In the genomic region with DNA sequence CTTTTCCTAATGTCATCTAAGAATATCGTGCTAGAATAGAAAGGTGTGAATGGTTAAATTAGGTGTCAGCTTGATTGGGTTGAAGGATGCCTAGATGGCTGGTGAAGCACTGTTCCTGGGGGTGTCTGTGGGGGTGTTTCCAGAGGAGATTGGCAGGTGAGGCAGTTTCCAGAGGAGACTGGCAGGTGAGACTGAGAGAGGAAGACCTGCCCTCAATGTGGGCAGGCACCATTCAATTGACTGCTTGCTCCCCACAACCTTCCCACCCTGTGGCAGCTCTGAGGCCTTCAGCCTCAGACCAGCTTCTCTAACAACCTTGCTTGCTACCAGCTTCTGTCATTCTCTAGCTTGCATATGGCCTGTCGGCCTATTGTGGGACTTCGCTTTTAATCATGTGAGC, we compare ENCODE assay signal across 31 cellular contexts. TPM values are rescaled to one million over a fixed set of nuclear protein-coding genes. Genes with fewer than 3 reads are reported as not detected.
"Had no signal": no experiment of that assay in that cellular context is flagged by ENCODE, and none has a peak within 500 bp of the region (broad histone marks: within the 10 kb centered on the region; RNA-seq: fewer than 3 reads in every experiment).

No MANE protein-coding gene starts in this region.

- H3K36me3 Mint-ChIP-seq: activated CD4-positive, alpha-beta memory T cell treated with anti-CD3 and anti-CD28 coated beads for 36 hours; activated naive CD4-positive, alpha-beta T cell treated with anti-CD3 and anti-CD28 coated beads, Interleukin-2, amount 50 U/mL, for 24 hours; activated naive CD8-positive, alpha-beta T cell treated with anti-CD3 and anti-CD28 coated beads for 36 hours had no signal

- H3K9me3 ChIP-seq: adrenal gland, body of pancreas, colonic mucosa, gastrocnemius medialis, heart right ventricle had no signal

- DNase-seq: activated CD4-positive, alpha-beta memory T cell treated with anti-CD3 and anti-CD28 coated beads for 36 hours; activated CD4-positive, alpha-beta T cell treated with anti-CD3 and anti-CD28 coated beads for 1 hour; activated CD4-positive, alpha-beta T cell treated with anti-CD3 and anti-CD28 coated beads for 4 hours; activated CD8-positive, alpha-beta memory T cell treated with anti-CD3 and anti-CD28 coated beads, Interleukin-2, amount 50 U/mL, for 48 hours; activated effector memory CD4-positive, alpha-beta T cell treated with anti-CD3 and anti-CD28 coated beads, Interleukin-2, amount 50 U/mL, for 16 hours; activated naive CD4-positive, alpha-beta T cell treated with anti-CD3 and anti-CD28 coated beads for 36 hours; activated naive CD8-positive, alpha-beta T cell treated with anti-CD3 and anti-CD28 coated beads for 36 hours; activated naive CD8-positive, alpha-beta T cell treated with anti-CD3 and anti-CD28 coated beads, Interleukin-2, amount 50 U/mL, for 24 hours; activated T-cell treated with anti-CD3 and anti-CD28 coated beads for 4 hours; activated T-cell treated with anti-CD3 and anti-CD28 coated beads, Interleukin-2, amount 50 U/mL, for 24 hours; adrenal gland; amygdala; aorta; body of pancreas; central memory CD4-positive, alpha-beta T cell; cerebellar nuclear complex; colonic mucosa; effector CD8-positive, alpha-beta T cell; gastrocnemius medialis; glutamatergic neuron; heart right ventricle; T-helper 2 cell had no signal

- H3K27me3 ChIP-seq: adrenal gland, body of pancreas, colonic mucosa, foreskin keratinocyte, gastrocnemius medialis, hepatocyte had no signal

- ATAC-seq: activated naive CD8-positive, alpha-beta T cell treated with anti-CD3 and anti-CD28 coated beads, Interleukin-2, amount 50 U/mL, for 24 hours; body of pancreas; esophagus mucosa; foreskin keratinocyte; gastrocnemius medialis; heart right ventricle had no signal

- H3K4me1 ChIP-seq: adrenal gland, body of pancreas, colonic mucosa, foreskin keratinocyte, gastrocnemius medialis, heart right ventricle had no signal

- H3K36me3 ChIP-seq: adrenal gland, colonic mucosa, gastrocnemius medialis, heart right ventricle had no signal

- H3K27ac Mint-ChIP-seq: activated CD4-positive, alpha-beta memory T cell treated with anti-CD3 and anti-CD28 coated beads for 36 hours; activated naive CD4-positive, alpha-beta T cell treated with anti-CD3 and anti-CD28 coated beads for 36 hours; activated naive CD4-positive, alpha-beta T cell treated with anti-CD3 and anti-CD28 coated beads, Interleukin-2, amount 50 U/mL, for 24 hours; activated naive CD8-positive, alpha-beta T cell treated with anti-CD3 and anti-CD28 coated beads for 36 hours; activated naive CD8-positive, alpha-beta T cell treated with anti-CD3 and anti-CD28 coated beads, Interleukin-2, amount 50 U/mL, for 24 hours; activated T-cell treated with anti-CD3 and anti-CD28 coated beads, Interleukin-2, amount 50 U/mL, for 24 hours; activated T-helper 1 cell treated with anti-CD3 and anti-CD28 coated beads, Interleukin-12 subunit alpha, Interleukin-12 subunit beta, Interleukin-2, Interleukin-4 antibody, amounts not matched to agents 30 ng/mL and 10 ng/mL and 1 ng/mL, durations not matched to agents 14 hours and 24 hours and 36 hours; activated T-helper 2 cell treated with anti-CD3 and anti-CD28 coated beads, Interferon-gamma antibody, Interleukin-2, Interleukin-4, amounts not matched to agents 10 μg/mL and 5 μg/mL and 100 μg/mL, durations not matched to agents 14 hours and 24 hours and 36 hours had no signal

- H3K27me3 Mint-ChIP-seq: activated naive CD4-positive, alpha-beta T cell treated with anti-CD3 and anti-CD28 coated beads, Interleukin-2, amount 50 U/mL, for 24 hours; activated naive CD8-positive, alpha-beta T cell treated with anti-CD3 and anti-CD28 coated beads for 36 hours; activated naive CD8-positive, alpha-beta T cell treated with anti-CD3 and anti-CD28 coated beads, Interleukin-2, amount 50 U/mL, for 24 hours had no signal

- H3K9me3 Mint-ChIP-seq: activated CD4-positive, alpha-beta memory T cell treated with anti-CD3 and anti-CD28 coated beads for 36 hours; activated naive CD4-positive, alpha-beta T cell treated with anti-CD3 and anti-CD28 coated beads for 36 hours; activated naive CD4-positive, alpha-beta T cell treated with anti-CD3 and anti-CD28 coated beads, Interleukin-2, amount 50 U/mL, for 24 hours; activated naive CD8-positive, alpha-beta T cell treated with anti-CD3 and anti-CD28 coated beads for 36 hours; activated naive CD8-positive, alpha-beta T cell treated with anti-CD3 and anti-CD28 coated beads, Interleukin-2, amount 50 U/mL, for 24 hours; activated T-cell treated with anti-CD3 and anti-CD28 coated beads, Interleukin-2, amount 50 U/mL, for 24 hours; activated T-helper 1 cell treated with anti-CD3 and anti-CD28 coated beads, Interleukin-12 subunit alpha, Interleukin-12 subunit beta, Interleukin-2, Interleukin-4 antibody, amounts not matched to agents 30 ng/mL and 10 ng/mL and 1 ng/mL, durations not matched to agents 14 hours and 24 hours and 36 hours; activated T-helper 2 cell treated with anti-CD3 and anti-CD28 coated beads, Interferon-gamma antibody, Interleukin-2, Interleukin-4, amounts not matched to agents 10 μg/mL and 5 μg/mL and 100 μg/mL, durations not matched to agents 14 hours and 24 hours and 36 hours had no signal

- H3K27ac ChIP-seq: adrenal gland, body of pancreas, colonic mucosa, foreskin keratinocyte, gastrocnemius medialis, heart right ventricle, hepatocyte had no signal

- H3K4me1 Mint-ChIP-seq: activated naive CD4-positive, alpha-beta T cell treated with anti-CD3 and anti-CD28 coated beads, Interleukin-2, amount 50 U/mL, for 24 hours; activated naive CD8-positive, alpha-beta T cell treated with anti-CD3 and anti-CD28 coated beads for 36 hours; activated naive CD8-positive, alpha-beta T cell treated with anti-CD3 and anti-CD28 coated beads, Interleukin-2, amount 50 U/mL, for 24 hours had no signal

- H3K4me3 ChIP-seq: adrenal gland, body of pancreas, colonic mucosa, gastrocnemius medialis, heart right ventricle, hepatocyte had no signal

- H3K4me3 Mint-ChIP-seq: activated CD4-positive, alpha-beta memory T cell treated with anti-CD3 and anti-CD28 coated beads for 36 hours; activated naive CD4-positive, alpha-beta T cell treated with anti-CD3 and anti-CD28 coated beads for 36 hours; activated naive CD4-positive, alpha-beta T cell treated with anti-CD3 and anti-CD28 coated beads, Interleukin-2, amount 50 U/mL, for 24 hours; activated naive CD8-positive, alpha-beta T cell treated with anti-CD3 and anti-CD28 coated beads for 36 hours; activated naive CD8-positive, alpha-beta T cell treated with anti-CD3 and anti-CD28 coated beads, Interleukin-2, amount 50 U/mL, for 24 hours; activated T-cell treated with anti-CD3 and anti-CD28 coated beads, Interleukin-2, amount 50 U/mL, for 24 hours; activated T-helper 1 cell treated with anti-CD3 and anti-CD28 coated beads, Interleukin-12 subunit alpha, Interleukin-12 subunit beta, Interleukin-2, Interleukin-4 antibody, amounts not matched to agents 30 ng/mL and 10 ng/mL and 1 ng/mL, durations not matched to agents 14 hours and 24 hours and 36 hours had no signal

RNA-seq across cellular contexts. Expression of gene RNASE9, which starts 9.2 kb away (rescaled TPM):
- total RNA-seq: activated CD4-positive, alpha-beta memory T cell treated with anti-CD3 and anti-CD28 coated beads for 36 hours; activated naive CD4-positive, alpha-beta T cell treated with anti-CD3 and anti-CD28 coated beads for 36 hours; activated naive CD8-positive, alpha-beta T cell treated with anti-CD3 and anti-CD28 coated beads for 36 hours; activated T-helper 1 cell treated with anti-CD3 and anti-CD28 coated beads, Interleukin-12 subunit alpha, Interleukin-12 subunit beta, Interleukin-2, Interleukin-4 antibody, amounts not matched to agents 30 ng/mL and 10 ng/mL and 1 ng/mL, durations not matched to agents 14 hours and 24 hours and 36 hours; activated T-helper 2 cell treated with anti-CD3 and anti-CD28 coated beads, Interferon-gamma antibody, Interleukin-2, Interleukin-4, amounts not matched to agents 10 μg/mL and 5 μg/mL and 100 μg/mL, durations not matched to agents 14 hours and 24 hours and 36 hours; adrenal gland; aorta; body of pancreas; colonic mucosa; dermis microvascular lymphatic vessel endothelial cell; epithelial cell of proximal tubule; esophagus mucosa; foreskin keratinocyte; gastrocnemius medialis; heart right ventricle; hepatocyte; T-helper 1 cell treated with Interleukin-12 subunit alpha and Interleukin-12 subunit beta and Interleukin-4 antibody, amounts not matched to agents 30 ng/mL and 1 ng/mL, for 36 hours had no signal
- polyA plus RNA-seq: adrenal gland, aorta, foreskin keratinocyte, heart right ventricle, hepatocyte had no signal

RNA-seq across cellular contexts. Expression of gene RNASE11, which starts 36.2 kb away (rescaled TPM):
- total RNA-seq: activated CD4-positive, alpha-beta memory T cell treated with anti-CD3 and anti-CD28 coated beads for 36 hours; activated naive CD4-positive, alpha-beta T cell treated with anti-CD3 and anti-CD28 coated beads for 36 hours; activated naive CD8-positive, alpha-beta T cell treated with anti-CD3 and anti-CD28 coated beads for 36 hours; activated T-helper 1 cell treated with anti-CD3 and anti-CD28 coated beads, Interleukin-12 subunit alpha, Interleukin-12 subunit beta, Interleukin-2, Interleukin-4 antibody, amounts not matched to agents 30 ng/mL and 10 ng/mL and 1 ng/mL, durations not matched to agents 14 hours and 24 hours and 36 hours; activated T-helper 2 cell treated with anti-CD3 and anti-CD28 coated beads, Interferon-gamma antibody, Interleukin-2, Interleukin-4, amounts not matched to agents 10 μg/mL and 5 μg/mL and 100 μg/mL, durations not matched to agents 14 hours and 24 hours and 36 hours; adrenal gland; aorta; body of pancreas; colonic mucosa; dermis microvascular lymphatic vessel endothelial cell; epithelial cell of proximal tubule; esophagus mucosa; foreskin keratinocyte; gastrocnemius medialis; heart right ventricle; hepatocyte; T-helper 1 cell treated with Interleukin-12 subunit alpha and Interleukin-12 subunit beta and Interleukin-4 antibody, amounts not matched to agents 30 ng/mL and 1 ng/mL, for 36 hours had no signal
- polyA plus RNA-seq: aorta, foreskin keratinocyte, heart right ventricle, hepatocyte had no signal

RNA-seq across cellular contexts. Expression of gene RNASE12, which starts 39.6 kb away (rescaled TPM):
- total RNA-seq: activated CD4-positive, alpha-beta memory T cell treated with anti-CD3 and anti-CD28 coated beads for 36 hours; activated naive CD4-positive, alpha-beta T cell treated with anti-CD3 and anti-CD28 coated beads for 36 hours; activated naive CD8-positive, alpha-beta T cell treated with anti-CD3 and anti-CD28 coated beads for 36 hours; activated T-helper 1 cell treated with anti-CD3 and anti-CD28 coated beads, Interleukin-12 subunit alpha, Interleukin-12 subunit beta, Interleukin-2, Interleukin-4 antibody, amounts not matched to agents 30 ng/mL and 10 ng/mL and 1 ng/mL, durations not matched to agents 14 hours and 24 hours and 36 hours; activated T-helper 2 cell treated with anti-CD3 and anti-CD28 coated beads, Interferon-gamma antibody, Interleukin-2, Interleukin-4, amounts not matched to agents 10 μg/mL and 5 μg/mL and 100 μg/mL, durations not matched to agents 14 hours and 24 hours and 36 hours; adrenal gland; aorta; body of pancreas; colonic mucosa; dermis microvascular lymphatic vessel endothelial cell; epithelial cell of proximal tubule; esophagus mucosa; foreskin keratinocyte; gastrocnemius medialis; heart right ventricle; hepatocyte; T-helper 1 cell treated with Interleukin-12 subunit alpha and Interleukin-12 subunit beta and Interleukin-4 antibody, amounts not matched to agents 30 ng/mL and 1 ng/mL, for 36 hours had no signal
- polyA plus RNA-seq: adrenal gland, aorta, foreskin keratinocyte, heart right ventricle, hepatocyte had no signal

RNA-seq across cellular contexts. Expression of gene RNASE10, which starts 46.3 kb away (rescaled TPM):
- total RNA-seq: dermis microvascular lymphatic vessel endothelial cell, epithelial cell of proximal tubule, gastrocnemius medialis, hepatocyte had no signal
- polyA plus RNA-seq: aorta had no signal
